8 cellular contexts compared by ENCODE assay signal in genomic region chr17:48724241-48725004, GRCh38. TPM values are rescaled to one million over a fixed set of nuclear protein-coding genes. Genes with fewer than 3 reads are reported as not detected.
DNase-seq lines count a peak whose midpoint lies in the region; TF ChIP-seq lines count a peak whose summit lies in the region.

No MANE protein-coding gene starts in this region.

- no peaks in the 10 kb centered on the region for H3K36me3 ChIP-seq in liver (ENCODE audit: control insufficient read depth in 4 of 4, insufficient read depth in 3 of 4, low read depth in 1 of 4, low read length in 3 of 4)

- 11% methylated on average over 32 of the region's 32 CpGs for WGBS in liver

- TF ChIP-seq CTCF in liver (IDR thresholded peaks at IDR 0.05; ENCODE audit: low read depth, low read length, missing input control): peak; percentile 81

- TF ChIP-seq RAD21 in liver (IDR thresholded peaks at IDR 0.05): peak; percentile 82 to 87

- DNase-seq in activated gamma-delta T cell treated with Interleukin-2 at 50 U/mL for 16 hours: peak; percentile 73
- DNase-seq in activated gamma-delta T cell (lab: John Stamatoyannopoulos, UW): no peak
- peak; percentile 65 for DNase-seq in NCI-H345 (lab: John Stamatoyannopoulos, UW)
- DNase-seq in activated CD4-positive, alpha-beta T cell treated with anti-CD3 and anti-CD28 coated beads for 24 hours (ENCODE audit: low read depth in 2 of 2): peak; percentile 67 to 76
- peak; percentile 47 for DNase-seq in cerebellum (ENCODE audit: low spot score)
- DNase-seq in stimulated activated CD4-positive, alpha-beta T cell treated with anti-CD3 and anti-CD28 coated beads, Interleukin-4, amount 100 ng/mL, for 4 hours: peak; percentile 68 to 75
- DNase-seq in cortex of kidney (lab: John Stamatoyannopoulos, UW): no peak

- H3K9me3 ChIP-seq in liver (ENCODE audit: control insufficient read depth in 4 of 4, low read length in 3 of 4): no peaks in the 10 kb centered on the region

- no peak overlapping the region for H3K27ac ChIP-seq in liver (ENCODE audit: low read depth in 1 of 2, low read length in 2 of 2)

- peaks cover 1 to 24% (median 5%) of the 10 kb centered on the region in 4 donors for H3K4me1 ChIP-seq in liver (ENCODE audit: control insufficient read depth in 4 of 4, insufficient read depth in 4 of 4, low read length in 3 of 4)

- H3K27me3 ChIP-seq in liver (ENCODE audit: control insufficient read depth in 4 of 4, insufficient read depth in 4 of 4, low read length in 3 of 4): peaks cover 4 to 46% (median 27%) of the 10 kb centered on the region in 4 donors

- peak overlapping the region in 1 of 3 donors; percentile 3 for H3K4me3 ChIP-seq in liver (ENCODE audit: low read depth in 1 of 3, low read length in 3 of 3)

- no peak overlapping the region for H3K9ac ChIP-seq in liver (ENCODE audit: low read depth in 1 of 2, low read length in 2 of 2)

TF ChIP-seq in liver, 16 proteins besides CTCF, POLR2A, EP300 and RAD21:
- TF ChIP-seq, protein P1, sequence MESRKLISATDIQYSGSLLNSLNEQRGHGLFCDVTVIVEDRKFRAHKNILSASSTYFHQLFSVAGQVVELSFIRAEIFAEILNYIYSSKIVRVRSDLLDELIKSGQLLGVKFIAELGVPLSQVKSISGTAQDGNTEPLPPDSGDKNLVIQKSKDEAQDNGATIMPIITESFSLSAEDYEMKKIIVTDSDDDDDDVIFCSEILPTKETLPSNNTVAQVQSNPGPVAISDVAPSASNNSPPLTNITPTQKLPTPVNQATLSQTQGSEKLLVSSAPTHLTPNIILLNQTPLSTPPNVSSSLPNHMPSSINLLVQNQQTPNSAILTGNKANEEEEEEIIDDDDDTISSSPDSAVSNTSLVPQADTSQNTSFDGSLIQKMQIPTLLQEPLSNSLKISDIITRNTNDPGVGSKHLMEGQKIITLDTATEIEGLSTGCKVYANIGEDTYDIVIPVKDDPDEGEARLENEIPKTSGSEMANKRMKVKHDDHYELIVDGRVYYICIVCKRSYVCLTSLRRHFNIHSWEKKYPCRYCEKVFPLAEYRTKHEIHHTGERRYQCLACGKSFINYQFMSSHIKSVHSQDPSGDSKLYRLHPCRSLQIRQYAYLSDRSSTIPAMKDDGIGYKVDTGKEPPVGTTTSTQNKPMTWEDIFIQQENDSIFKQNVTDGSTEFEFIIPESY (IDR thresholded peaks at IDR 0.05): no peak
- no peak for TF ChIP-seq HNF4A (conservative IDR thresholded peaks at IDR 0.05)
- TF ChIP-seq TAF1 (conservative IDR thresholded peaks at IDR 0.05): no peak
- no peak for TF ChIP-seq HNF4G (IDR thresholded peaks at IDR 0.05)
- no peak for TF ChIP-seq REST (IDR thresholded peaks at IDR 0.05)
- TF ChIP-seq JUND (IDR thresholded peaks at IDR 0.05): no peak
- TF ChIP-seq NR2F2 (IDR thresholded peaks at IDR 0.05): no peak
- no peak for TF ChIP-seq EGR1 (IDR thresholded peaks at IDR 0.05; ENCODE audit: low read depth in 2 of 2)
- no peak for TF ChIP-seq RXRA (IDR thresholded peaks at IDR 0.05)
- no peak for TF ChIP-seq YY1 (IDR thresholded peaks at IDR 0.05)
- no peak for TF ChIP-seq FOXA1 (IDR thresholded peaks at IDR 0.05)
- TF ChIP-seq ATF3 (IDR thresholded peaks at IDR 0.05): no peak
- no peak for TF ChIP-seq FOXA2 (IDR thresholded peaks at IDR 0.05)

RNA-seq across cellular contexts. Expression of gene PRAC2, which starts 1.4 kb away (rescaled TPM):
- total RNA-seq in cerebellum (not detected), liver (not detected)
- polyA plus RNA-seq in liver: not detected

RNA-seq across cellular contexts. Expression of gene PRAC1, which starts 2.1 kb away (rescaled TPM):
- total RNA-seq in cerebellum: not detected
- not detected for total RNA-seq in liver
- not detected for polyA plus RNA-seq in liver

RNA-seq across cellular contexts. Expression of gene HOXB13, which starts 4.1 kb away (rescaled TPM):
- total RNA-seq in cerebellum (not detected), liver (not detected)
- not detected for polyA plus RNA-seq in liver

Comparison
In these comparisons a context has a peak if more than half of its experiments do, and no peak if none do; other contexts are left out.
1. DNase-seq: peak in activated gamma-delta T cell treated with Interleukin-2 at 50 U/mL for 16 hours (single experiment), NCI-H345 (single experiment), activated CD4-positive, alpha-beta T cell treated with anti-CD3 and anti-CD28 coated beads for 24 hours (2 of 2), cerebellum (single experiment) and stimulated activated CD4-positive, alpha-beta T cell treated with anti-CD3 and anti-CD28 coated beads, Interleukin-4, amount 100 ng/mL, for 4 hours (2 of 2); none in activated gamma-delta T cell (single experiment) and cortex of kidney (single experiment).